Comparison of ENCODE assay signal across 8 cellular contexts in genomic region chr6:127120787-127121636, GRCh38. TPM values are rescaled to one million over a fixed set of nuclear protein-coding genes. Genes with fewer than 3 reads are reported as not detected.
DNase-seq lines count a peak whose midpoint lies in the region; ATAC-seq and TF ChIP-seq lines count a peak whose summit lies in the region.

No MANE protein-coding gene starts in this region.

- H3K4me3 ChIP-seq in GM06990 (replicated peaks; ENCODE audit: low read depth, low read length) (no peak overlapping the region), SJCRH30 (no peak overlapping the region)

- H3K9me3 ChIP-seq in H9 (ENCODE audit: control insufficient read depth, low read depth, low read length) (no peaks in the 10 kb centered on the region), SJCRH30 (replicated peaks) (0 out of 2 replicates have a peak, but pooled peaks cover 3% of the 10 kb centered on the region)

- H3K23me2 ChIP-seq in H9 (ENCODE audit: insufficient read length, low read depth, low read length, poor library complexity, severe bottlenecking) = peaks cover 23% of the 10 kb centered on the region

- no peak overlapping the region for H4K91ac ChIP-seq in H9 (ENCODE audit: insufficient read length, low read depth, low read length)

- no peaks in the 10 kb centered on the region; a peak in 1 of 5 replicates for H3K9me3 Mint-ChIP-seq in H9
- no peaks in the 10 kb centered on the region for H3K9me3 Mint-ChIP-seq in activated naive CD8-positive, alpha-beta T cell treated with anti-CD3 and anti-CD28 coated beads, Interleukin-2, amount 50 U/mL, for 24 hours

- H3K79me2 ChIP-seq in H9 (ENCODE audit: insufficient read depth, low read length) = no peaks in the 10 kb centered on the region

- H3K18ac ChIP-seq in H9 (ENCODE audit: insufficient read length, low read depth, low read length) = no peak overlapping the region

- no peak overlapping the region for H4K5ac ChIP-seq in H9 (ENCODE audit: insufficient read length, low read depth, low read length)

- no peak overlapping the region for H3T11ph ChIP-seq in H9 (ENCODE audit: low read length)

- H4K20me1 ChIP-seq in H9 (ENCODE audit: control insufficient read depth, insufficient read depth, insufficient read length) = no peaks in the 10 kb centered on the region

- H3K4me1 ChIP-seq in H9 (ENCODE audit: insufficient read depth, low read length) (no peaks in the 10 kb centered on the region), SJCRH30 (no peaks in the 10 kb centered on the region)

- no peaks in the 10 kb centered on the region for H3K36me3 ChIP-seq in GM06990 (ENCODE audit: control insufficient read depth, insufficient read depth, low read length)
- no peaks in the 10 kb centered on the region for H3K36me3 ChIP-seq in SJCRH30

- no peak overlapping the region for H2AK5ac ChIP-seq in H9 (ENCODE audit: insufficient read length, low read length)

- H2BK12ac ChIP-seq in H9 (ENCODE audit: insufficient read length, low read depth, low read length) = no peak overlapping the region

- H2BK15ac ChIP-seq in H9 (ENCODE audit: low read depth, low read length) = no peak overlapping the region

- H3K56ac ChIP-seq in H9 (ENCODE audit: insufficient read length, low read depth, low read length) = no peak overlapping the region

- peak overlapping the region; percentile 94 for H3K4me2 ChIP-seq in H9 (ENCODE audit: insufficient read depth, insufficient read length, low read length)

- no peak overlapping the region for H3K27ac Mint-ChIP-seq in H9
- H3K27ac Mint-ChIP-seq in activated naive CD8-positive, alpha-beta T cell treated with anti-CD3 and anti-CD28 coated beads, Interleukin-2, amount 50 U/mL, for 24 hours = no peak overlapping the region

- H2BK5ac ChIP-seq in H9 (ENCODE audit: insufficient read length, low read length) = no peak overlapping the region

- TF ChIP-seq CTCF in GM06990 (IDR thresholded peaks at IDR 0.05; ENCODE audit: insufficient read depth, low read length, poor library complexity, severe bottlenecking) (peak; percentile 92), H9 (conservative IDR thresholded peaks at IDR 0.05) (peak; percentile 94)

- no peak overlapping the region for H2BK20ac ChIP-seq in H9 (ENCODE audit: low read depth, low read length, poor library complexity, severe bottlenecking)

- no peak overlapping the region for H3K27ac ChIP-seq in H9 (ENCODE audit: insufficient read length, low read depth, low read length)
- no peak overlapping the region for H3K27ac ChIP-seq in SJCRH30

- H3K27me3 ChIP-seq in GM06990 (replicated peaks; ENCODE audit: control insufficient read depth, insufficient read depth, low read length) (peaks cover 4% of the 10 kb centered on the region; the same call in 1 of the 2 replicates), H9 (ENCODE audit: insufficient read depth, low read length) (peaks cover 32% of the 10 kb centered on the region), SJCRH30 (peaks cover 12% of the 10 kb centered on the region)

- peak; percentile 84 for ATAC-seq in activated naive CD8-positive, alpha-beta T cell treated with anti-CD3 and anti-CD28 coated beads, Interleukin-2, amount 50 U/mL, for 24 hours

- WGBS in H9 (ENCODE audit: extremely low coverage, insufficient read length, low lambda C conversion rate) = no CpG with 5 or more reads among the region's 35 CpGs

- H2AFZ ChIP-seq in H9 (ENCODE audit: low read length) = no peak overlapping the region

- no peak overlapping the region for H4K8ac ChIP-seq in H9 (replicated peaks; ENCODE audit: insufficient read length, low read depth, low read length)

- peaks cover 13 to 27% of the 10 kb centered on the region in 2 experiments for H3K4me1 Mint-ChIP-seq in H9
- peaks cover 19% of the 10 kb centered on the region for H3K4me1 Mint-ChIP-seq in activated naive CD8-positive, alpha-beta T cell treated with anti-CD3 and anti-CD28 coated beads, Interleukin-2, amount 50 U/mL, for 24 hours

- H3K9ac ChIP-seq in H9 (ENCODE audit: extremely low read depth, insufficient read length, low read length) = no peak overlapping the region

- H3K23ac ChIP-seq in H9 (ENCODE audit: insufficient read length, low read depth, low read length) = no peak overlapping the region

- H3K27me3 Mint-ChIP-seq in H9 (ENCODE audit: low read depth) = peaks cover 66% of the 10 kb centered on the region
- H3K27me3 Mint-ChIP-seq in activated naive CD8-positive, alpha-beta T cell treated with anti-CD3 and anti-CD28 coated beads, Interleukin-2, amount 50 U/mL, for 24 hours = peaks cover 69% of the 10 kb centered on the region

- peak overlapping the region; percentile 27 to 87; a peak in 4 of 5 replicates for H3K4me3 Mint-ChIP-seq in H9
- H3K4me3 Mint-ChIP-seq in activated naive CD8-positive, alpha-beta T cell treated with anti-CD3 and anti-CD28 coated beads, Interleukin-2, amount 50 U/mL, for 24 hours = no peak overlapping the region

- no peak overlapping the region for H3K14ac ChIP-seq in H9 (ENCODE audit: insufficient read depth, low read length)

- H3K79me1 ChIP-seq in H9 (ENCODE audit: insufficient read depth, low read depth, low read length, poor library complexity, severe bottlenecking) = no peaks in the 10 kb centered on the region

- no peak overlapping the region for H2BK120ac ChIP-seq in H9 (ENCODE audit: low read depth, low read length, poor library complexity, severe bottlenecking)

- no peaks in the 10 kb centered on the region; a peak in 1 of 7 replicates for H3K36me3 Mint-ChIP-seq in H9 (ENCODE audit: insufficient read depth in 1 of 3, low read depth in 3 of 3)
- H3K36me3 Mint-ChIP-seq in activated naive CD8-positive, alpha-beta T cell treated with anti-CD3 and anti-CD28 coated beads, Interleukin-2, amount 50 U/mL, for 24 hours (ENCODE audit: low read depth) = no peaks in the 10 kb centered on the region

- intact Hi-C loops in cardiac septum (cut with DNase I) (loop anchor here (5.0 kb wide), 1 partner anchor 319 kb away; no protein-coding TSS in a partner anchor), posterior vena cava (cut with DNase I) (loop anchor here in 1 of 2 donors (10.0 kb wide), 1 partner anchor 1116 kb away; no protein-coding TSS in a partner anchor)

- DNase-seq in GM06990 (ENCODE audit: extremely low read depth, insufficient read length) (peak; percentile 35), H9 (peak; percentile 86), Kasumi-1 (lab: John Stamatoyannopoulos, UW) (peak; percentile 82 to 88), SJCRH30 (peak; percentile 38 to 46), cardiac septum (ENCODE audit: low spot score) (peak; percentile 82), posterior vena cava (ENCODE audit: low spot score) (peak; percentile 95), NK-92 (lab: John Stamatoyannopoulos, UW; ENCODE audit: unreplicated experiment) (no peak)
- peak; percentile 78 for DNase-seq in activated naive CD8-positive, alpha-beta T cell treated with anti-CD3 and anti-CD28 coated beads, Interleukin-2, amount 50 U/mL, for 24 hours

- no peak overlapping the region for H3K4ac ChIP-seq in H9 (ENCODE audit: low read depth, low read length)

RNA-seq across cellular contexts. Expression of gene RSPO3, which starts 2.5 kb away (rescaled TPM):
- total RNA-seq in H9 (2021) = not detected in 2 replicates
- total RNA-seq in SJCRH30 (2014; rRNA removed; shearing (Covaris generic)) = not detected in 2 replicates
- total RNA-seq in cardiac septum = 1.8 TPM
- total RNA-seq in posterior vena cava = 100 to 1,000 TPM in 1 of 2 donors, 10 to 100 TPM in 1; 77.1 to 101 TPM

Comparison
In these comparisons a context has a peak if more than half of its experiments do, and no peak if none do; other contexts are left out.
1. RNA of gene RSPO3, which starts 2.5 kb away (total RNA-seq): 77.1 to 101 TPM in posterior vena cava; 1.8 TPM in cardiac septum (single experiment), not detected in H9 and not detected in SJCRH30; every median in the first group is over 10 times any median in the second.